ENCODE assay signal across 5 cellular contexts in genomic region chr7:29528526-29528925, GRCh38. TPM values are rescaled to one million over a fixed set of nuclear protein-coding genes. Genes with fewer than 3 reads are reported as not detected.
"Had no signal": no experiment of that assay in that cellular context is flagged by ENCODE, and none has a peak within 500 bp of the region (broad histone marks: within the 10 kb centered on the region; RNA-seq: fewer than 3 reads in every experiment).

No MANE protein-coding gene starts in this region.

RNA-seq across cellular contexts. Expression of gene PRR15, which starts 35.1 kb away (rescaled TPM):
- total RNA-seq: left lobe of liver, mononuclear cell, natural killer cell, occipital lobe, spleen had no signal
